Comparison of ENCODE assay signal across 9 cellular contexts in genomic region chr22:28829358-28830181, GRCh38. TPM values are rescaled to one million over a fixed set of nuclear protein-coding genes. Genes with fewer than 3 reads are reported as not detected.
DNase-seq lines count a peak whose midpoint lies in the region; ATAC-seq and TF ChIP-seq lines count a peak whose summit lies in the region.
"Had no signal": no experiment of that assay in that cellular context is flagged by ENCODE, and none has a peak within 500 bp of the region (broad histone marks: within the 10 kb centered on the region; RNA-seq: fewer than 3 reads in every experiment).

No MANE protein-coding gene starts in this region.

- no peaks in the 10 kb centered on the region for H3K27me3 Mint-ChIP-seq in T-cell
- H3K27me3 Mint-ChIP-seq: stimulated activated naive CD8-positive, alpha-beta T cell treated with anti-CD3 and anti-CD28 coated beads, Interleukin-15, Interleukin-2, amounts not matched to agents 100 ng/mL and 50 ng/mL, for 24 hours had no signal

- CTCF ChIA-PET in T-cell (lab: Charles Lee) = interaction anchor here (0.5 to 3.7 kb wide), 23 partner anchors 11 to 776 kb away, joined by 3 to 42 read pairs (median 4); partner anchors contain the start of genes CHEK2 (in 1 of the 2), HSCB (in 1 of the 2) and XBP1 (in 1 of the 2)

- peaks cover 15% of the 10 kb centered on the region for H3K36me3 Mint-ChIP-seq in T-cell

- H3K4me3 ChIP-seq in LNCaP clone FGC (ENCODE audit: low read depth, low read length) (no peak overlapping the region), rectal smooth muscle tissue (ENCODE audit: low read length) (no peak overlapping the region), vagina (no peak overlapping the region)

- H3K4me1 ChIP-seq in rectal smooth muscle tissue (ENCODE audit: control insufficient read depth, insufficient read depth, low read length) (peaks cover 5% of the 10 kb centered on the region), vagina (peaks cover 6% of the 10 kb centered on the region)

- TF ChIP-seq POLR2A in vagina (IDR thresholded peaks at IDR 0.05) = no peak

- H3K9ac ChIP-seq in rectal smooth muscle tissue (ENCODE audit: low read length) = no peak overlapping the region

- H3K4me1 Mint-ChIP-seq in T-cell = peaks cover 26 to 36% (median 33%) of the 10 kb centered on the region in 3 donors

- POLR2A ChIA-PET in T-cell (lab: Charles Lee) = interaction anchor here (0.5 to 1.6 kb wide), 4 partner anchors 10 to 226 kb away, joined by 3 to 7 read pairs (median 4); no protein-coding TSS in a partner anchor

- H3K36me3 ChIP-seq in rectal smooth muscle tissue (ENCODE audit: control insufficient read depth, insufficient read depth, low read length) (no peaks in the 10 kb centered on the region), vagina (no peaks in the 10 kb centered on the region)

- intact Hi-C loops in left ventricle myocardium superior (cut with micrococcal nuclease) = loop anchor here (5.0 kb wide), 1 partner anchor 232 kb away; no protein-coding TSS in a partner anchor
- intact Hi-C loops in vagina (cut with DNase I) = loop anchor here (5.0 kb wide), 1 partner anchor 227 kb away; no protein-coding TSS in a partner anchor

- H3K27me3 ChIP-seq in rectal smooth muscle tissue (ENCODE audit: control insufficient read depth, insufficient read depth, low read length) = no peaks in the 10 kb centered on the region
- no peaks in the 10 kb centered on the region for H3K27me3 ChIP-seq in vagina

- H3K27ac Mint-ChIP-seq in T-cell = peak overlapping the region in 1 of 2 donors; percentile 34
- H3K27ac Mint-ChIP-seq: stimulated activated naive CD8-positive, alpha-beta T cell treated with anti-CD3 and anti-CD28 coated beads, Interleukin-15, Interleukin-2, amounts not matched to agents 100 ng/mL and 50 ng/mL, for 24 hours had no signal

- H3K9me3 Mint-ChIP-seq in T-cell = no peaks in the 10 kb centered on the region
- H3K9me3 Mint-ChIP-seq: stimulated activated naive CD8-positive, alpha-beta T cell treated with anti-CD3 and anti-CD28 coated beads, Interleukin-15, Interleukin-2, amounts not matched to agents 100 ng/mL and 50 ng/mL, for 24 hours had no signal

- peak overlapping the region; percentile 49 for H3K27ac ChIP-seq in rectal smooth muscle tissue (ENCODE audit: low read depth, low read length)
- peak overlapping the region; percentile 51 for H3K27ac ChIP-seq in vagina

- DNase-seq in GM04503 (ENCODE audit: low read depth) = peak; percentile 15
- DNase-seq in LNCaP clone FGC (ENCODE audit: low read depth) = peak; percentile 23
- peak; percentile 27 to 77 (median 64) for DNase-seq in T-cell
- DNase-seq in amygdala (lab: John Stamatoyannopoulos, UW) = peak in 47 of 56 donors; percentile 3 to 84 (median 38)
- peak; percentile 80 for DNase-seq in left ventricle myocardium superior
- DNase-seq in vagina (ENCODE audit: extremely low spot score in 2 of 2) = no peak

- no peaks in the 10 kb centered on the region for H3K9me3 ChIP-seq in vagina

- peak; percentile 68 to 83 (median 76) for ATAC-seq in T-cell (replicated peaks in 1 of 4)
- ATAC-seq in left ventricle myocardium superior = peak; percentile 94
- no peak for ATAC-seq in GM21360 (IDR thresholded peaks at IDR 0.05; ENCODE audit: unreplicated experiment)

- H3K4me3 Mint-ChIP-seq in T-cell = peak overlapping the region in 1 of 3 donors; percentile 54
- H3K4me3 Mint-ChIP-seq: stimulated activated naive CD8-positive, alpha-beta T cell treated with anti-CD3 and anti-CD28 coated beads, Interleukin-15, Interleukin-2, amounts not matched to agents 100 ng/mL and 50 ng/mL, for 24 hours had no signal

- TF ChIP-seq CTCF in LNCaP clone FGC (IDR thresholded peaks at IDR 0.05; ENCODE audit: control insufficient read depth, extremely low read depth, insufficient read depth) = peak; percentile 93
- TF ChIP-seq CTCF in vagina (IDR thresholded peaks at IDR 0.05) = peak; percentile 88 to 99 (median 90)

RNA-seq across cellular contexts. Expression of gene XBP1, which starts 29.2 kb away (rescaled TPM):
- total RNA-seq in T-cell (100 to 1,000 TPM; 132 to 205 (median 140) TPM), left ventricle myocardium superior (73.7 TPM), vagina (141 TPM)

RNA-seq across cellular contexts. Expression of gene ZNRF3, which starts 53.8 kb away (rescaled TPM):
- total RNA-seq in T-cell = 1 to 10 TPM in 3 of 5 donors, under 1 TPM in 2; 0.70 to 2.1 (median 1.1) TPM
- total RNA-seq in left ventricle myocardium superior = 6.9 TPM
- total RNA-seq in vagina = 7.9 TPM

RNA-seq across cellular contexts. Expression of gene CCDC117, which starts 57.1 kb away (rescaled TPM):
- total RNA-seq in T-cell = 10 to 100 TPM; 14.4 to 22.7 (median 17.4) TPM
- 13.2 TPM for total RNA-seq in left ventricle myocardium superior
- 14.2 TPM for total RNA-seq in vagina

Comparison
In these comparisons a context has a peak if more than half of its experiments do, and no peak if none do; other contexts are left out.
1. DNase-seq: peak in GM04503 (single experiment), LNCaP clone FGC (single experiment), T-cell (34 of 34), amygdala (47 of 56) and left ventricle myocardium superior (single experiment); none in vagina (0 of 2).